Comparison of ENCODE assay signal across 22 cellular contexts in genomic region chr5:173660481-173661280, GRCh38. TPM values are rescaled to one million over a fixed set of nuclear protein-coding genes. Genes with fewer than 3 reads are reported as not detected.
DNase-seq lines count a peak whose midpoint lies in the region; ATAC-seq and TF ChIP-seq lines count a peak whose summit lies in the region.
"Had no signal": no experiment of that assay in that cellular context is flagged by ENCODE, and none has a peak within 500 bp of the region (broad histone marks: within the 10 kb centered on the region; RNA-seq: fewer than 3 reads in every experiment).

No MANE protein-coding gene starts in this region.

- TF ChIP-seq CTCF in NB4 (IDR thresholded peaks at IDR 0.05; ENCODE audit: low read depth, low read length) (no peak), dorsolateral prefrontal cortex (IDR thresholded peaks at IDR 0.05 in 54 of 56, conservative IDR thresholded peaks at IDR 0.05 in 2 of 56; ENCODE audit: low read depth in 1 of 56, partially characterized antibody in 56 of 56) (no peak), neural crest cell (conservative IDR thresholded peaks at IDR 0.05) (no peak)

- no peak for ATAC-seq in HG03457 (IDR thresholded peaks at IDR 0.05; ENCODE audit: unreplicated experiment)

- no peaks in the 10 kb centered on the region for H3K36me3 Mint-ChIP-seq in neural crest cell (ENCODE audit: low read depth)
- no peaks in the 10 kb centered on the region for H3K36me3 Mint-ChIP-seq in activated naive CD4-positive, alpha-beta T cell treated with anti-CD3 and anti-CD28 coated beads for 36 hours (ENCODE audit: low read depth)
- H3K36me3 Mint-ChIP-seq in CD8-positive, alpha-beta memory T cell = no peaks in the 10 kb centered on the region
- H3K36me3 Mint-ChIP-seq: CD4-positive, alpha-beta memory T cell had no signal

- H3K27me3 Mint-ChIP-seq in neural crest cell (ENCODE audit: low read depth) = no peaks in the 10 kb centered on the region
- no peaks in the 10 kb centered on the region for H3K27me3 Mint-ChIP-seq in activated naive CD4-positive, alpha-beta T cell treated with anti-CD3 and anti-CD28 coated beads for 36 hours (ENCODE audit: low read depth)
- H3K27me3 Mint-ChIP-seq in CD8-positive, alpha-beta memory T cell = peaks cover 5 to 19% of the 10 kb centered on the region in 2 donors

- H3K4me3 ChIP-seq in NB4 (ENCODE audit: low read depth, low read length) (no peak overlapping the region), dorsolateral prefrontal cortex (no peak overlapping the region)
- H3K4me3 ChIP-seq in CD8-positive, alpha-beta memory T cell (ENCODE audit: low read length) = no peak overlapping the region

- H3K36me3 ChIP-seq in CD8-positive, alpha-beta memory T cell (ENCODE audit: insufficient read depth, low read length) = no peaks in the 10 kb centered on the region

- CTCF ChIA-PET in activated naive CD4-positive, alpha-beta T cell treated with anti-CD3 and anti-CD28 coated beads for 36 hours (lab: Charles Lee) = interaction anchor here (0.6 to 0.7 kb wide), 2 partner anchors 65 to 87 kb away, joined by 3 to 4 read pairs; no protein-coding TSS in a partner anchor
- CTCF ChIA-PET in CD8-positive, alpha-beta memory T cell (lab: Charles Lee) = no interaction called here

- no peak overlapping the region for H3K4me3 Mint-ChIP-seq in neural crest cell
- no peak overlapping the region for H3K4me3 Mint-ChIP-seq in activated naive CD4-positive, alpha-beta T cell treated with anti-CD3 and anti-CD28 coated beads for 36 hours
- no peak overlapping the region for H3K4me3 Mint-ChIP-seq in CD8-positive, alpha-beta memory T cell
- H3K4me3 Mint-ChIP-seq: CD4-positive, alpha-beta memory T cell had no signal

- H3K27ac Mint-ChIP-seq in neural crest cell (ENCODE audit: unreplicated experiment) = peak overlapping the region; percentile 5
- H3K27ac Mint-ChIP-seq in activated naive CD4-positive, alpha-beta T cell treated with anti-CD3 and anti-CD28 coated beads for 36 hours = no peak overlapping the region
- no peak overlapping the region for H3K27ac Mint-ChIP-seq in CD8-positive, alpha-beta memory T cell
- H3K27ac Mint-ChIP-seq: CD4-positive, alpha-beta memory T cell had no signal

- H3K4me1 ChIP-seq in CD8-positive, alpha-beta memory T cell (ENCODE audit: insufficient read depth, low read length) = no peaks in the 10 kb centered on the region

- H3K9me3 Mint-ChIP-seq in neural crest cell = peaks cover 2% of the 10 kb centered on the region
- H3K9me3 Mint-ChIP-seq in activated naive CD4-positive, alpha-beta T cell treated with anti-CD3 and anti-CD28 coated beads for 36 hours = no peaks in the 10 kb centered on the region
- no peaks in the 10 kb centered on the region for H3K9me3 Mint-ChIP-seq in CD8-positive, alpha-beta memory T cell

- TF ChIP-seq POLR2A in NB4 (IDR thresholded peaks at IDR 0.05; ENCODE audit: extremely low read depth, insufficient read length) = no peak

- H3K27ac ChIP-seq in dorsolateral prefrontal cortex (peak overlapping the region in 52 of 59 donors; percentile 4 to 83 (median 66)), substantia nigra (ENCODE audit: low read depth, low read length, poor library complexity, severe bottlenecking) (peak overlapping the region; percentile 62)
- no peak overlapping the region for H3K27ac ChIP-seq in CD8-positive, alpha-beta memory T cell (ENCODE audit: low read depth, low read length)

- POLR2A ChIA-PET in CD8-positive, alpha-beta memory T cell (lab: Charles Lee) = no interaction called here

- intact Hi-C loops in dorsolateral prefrontal cortex (cut with DNase I) = no loop called here
- intact Hi-C loops in activated naive CD4-positive, alpha-beta T cell treated with anti-CD3 and anti-CD28 coated beads for 36 hours (cut with micrococcal nuclease) = no loop called here

- peak; percentile 14 for DNase-seq in NB4 (ENCODE audit: low read depth)
- DNase-seq in dorsolateral prefrontal cortex = no peak
- no peak for DNase-seq in neural crest cell (ENCODE audit: low read depth, low spot score)
- peak in 2 of 49 donors; percentile 11 to 13 for DNase-seq in substantia nigra (lab: John Stamatoyannopoulos, UW)
- DNase-seq in activated naive CD4-positive, alpha-beta T cell treated with anti-CD3 and anti-CD28 coated beads for 36 hours = no peak
- DNase-seq in CD8-positive, alpha-beta memory T cell = no peak
- DNase-seq: AML-193; Calu3; CD4-positive, alpha-beta memory T cell; EL; IMR-90; Karpas-422; NCI-H1048; NCI-H1436; NCI-H2029 treated with DMSO at 0.1 percent for 48 hours; NCI-H2171 treated with DMSO at 0.1 percent for 48 hours; NCI-H510A; NCI-H82; OCI-M1; Right ventricle myocardium superior; SW 1271 had no signal

- no peaks in the 10 kb centered on the region for H3K9me3 ChIP-seq in CD8-positive, alpha-beta memory T cell (ENCODE audit: low read length)

- no peaks in the 10 kb centered on the region for H3K27me3 ChIP-seq in dorsolateral prefrontal cortex
- H3K27me3 ChIP-seq in CD8-positive, alpha-beta memory T cell (ENCODE audit: insufficient read depth, low read length, poor library complexity, severe bottlenecking) = no peaks in the 10 kb centered on the region

- peaks cover 34% of the 10 kb centered on the region for H3K4me1 Mint-ChIP-seq in neural crest cell
- no peaks in the 10 kb centered on the region for H3K4me1 Mint-ChIP-seq in activated naive CD4-positive, alpha-beta T cell treated with anti-CD3 and anti-CD28 coated beads for 36 hours (ENCODE audit: low read depth)
- H3K4me1 Mint-ChIP-seq in CD8-positive, alpha-beta memory T cell = no peaks in the 10 kb centered on the region
- H3K4me1 Mint-ChIP-seq: CD4-positive, alpha-beta memory T cell had no signal

RNA-seq across cellular contexts. Expression of gene BOD1, which starts 44.2 kb away (rescaled TPM):
- 10 to 100 TPM; 30.1 to 53.8 (median 41.6) TPM for total RNA-seq in dorsolateral prefrontal cortex
- 121 and 126 TPM in 2 replicates for total RNA-seq in neural crest cell
- 10 to 100 TPM; 35.3 to 36.9 TPM for total RNA-seq in activated naive CD4-positive, alpha-beta T cell treated with anti-CD3 and anti-CD28 coated beads for 36 hours
- total RNA-seq in CD8-positive, alpha-beta memory T cell = 10 to 100 TPM; 23.0 to 25.1 TPM
- polyA plus RNA-seq in CD8-positive, alpha-beta memory T cell = 17.1 TPM
